ENCODE assay signal across 8 cellular contexts in genomic region chr5:139650031-139650688, GRCh38. TPM values are rescaled to one million over a fixed set of nuclear protein-coding genes. Genes with fewer than 3 reads are reported as not detected.
A peak's percentile ranks its signal among the peaks of the same experiment; 100 is the strongest.
DNase-seq lines count a peak whose midpoint lies in the region; ATAC-seq and TF ChIP-seq lines count a peak whose summit lies in the region.

No MANE protein-coding gene starts in this region.

- H3K27ac ChIP-seq in AG04450 (ENCODE audit: low read depth, low read length) (peak overlapping the region; percentile 61), iPS-18a (ENCODE audit: low read length) (no peak overlapping the region), skin epidermis (peak overlapping the region in 20 of 21 experiments; percentile 62 to 94 (median 84))

- no peak for DNase-seq in AG04450 (ENCODE audit: low read depth, low spot score)
- peak; percentile 59 for DNase-seq in HEK293T (ENCODE audit: extremely low spot score)
- peak; percentile 60 for DNase-seq in activated naive CD8-positive, alpha-beta T cell treated with anti-CD3 and anti-CD28 coated beads, Interleukin-2, amount 50 U/mL, for 24 hours
- DNase-seq in NCI-H2107 (lab: John Stamatoyannopoulos, UW) = no peak

- peak overlapping the region; percentile 80 for H3K4me3 ChIP-seq in AG04450 (ENCODE audit: low read depth, low read length)
- peak overlapping the region; percentile 79 for H3K4me3 ChIP-seq in iPS-18a (ENCODE audit: low read length)
- H3K4me3 ChIP-seq in skin epidermis = peak overlapping the region; percentile 68 to 95 (median 84)

- peak overlapping the region; percentile 65 for H3K27ac Mint-ChIP-seq in activated naive CD8-positive, alpha-beta T cell treated with anti-CD3 and anti-CD28 coated beads, Interleukin-2, amount 50 U/mL, for 24 hours

- peaks cover 56% of the 10 kb centered on the region for H3K4me1 ChIP-seq in iPS-18a (ENCODE audit: control insufficient read depth, low read depth, low read length)

- no peaks in the 10 kb centered on the region for H3K36me3 ChIP-seq in iPS-18a (ENCODE audit: control insufficient read depth, low read depth, low read length)

- H3K9ac ChIP-seq in iPS-18a (ENCODE audit: low read length) = peak overlapping the region; percentile 63

- H3K36me3 Mint-ChIP-seq in activated naive CD8-positive, alpha-beta T cell treated with anti-CD3 and anti-CD28 coated beads, Interleukin-2, amount 50 U/mL, for 24 hours (ENCODE audit: low read depth) = no peaks in the 10 kb centered on the region

- H3K27me3 ChIP-seq in AG04450 (ENCODE audit: control insufficient read depth, insufficient read depth, low read length) (no peaks in the 10 kb centered on the region), iPS-18a (ENCODE audit: control insufficient read depth, insufficient read depth, low read length) (peaks cover 27% of the 10 kb centered on the region)

- peaks cover 59% of the 10 kb centered on the region for H3K4me1 Mint-ChIP-seq in activated naive CD8-positive, alpha-beta T cell treated with anti-CD3 and anti-CD28 coated beads, Interleukin-2, amount 50 U/mL, for 24 hours

- CTCF ChIA-PET in AG04450 (lab: Charles Lee) = interaction anchor here (0.7 to 2.1 kb wide), 7 partner anchors 10 to 462 kb away, joined by 3 to 19 read pairs (median 6); no protein-coding TSS in a partner anchor
- CTCF ChIA-PET in HEK293T (lab: Yijun Ruan, JAX) = interaction anchor here (0.6 to 1.6 kb wide), 6 partner anchors 14 to 173 kb away, joined by 3 to 8 read pairs (median 4); no protein-coding TSS in a partner anchor

- H3K9me3 ChIP-seq in AG04450 (ENCODE audit: control insufficient read depth, insufficient read depth, low read length) (no peaks in the 10 kb centered on the region; the same call in 1 of the 2 replicates), iPS-18a (ENCODE audit: control insufficient read depth, low read depth, low read length) (no peaks in the 10 kb centered on the region)

- H3K4me3 Mint-ChIP-seq in activated naive CD8-positive, alpha-beta T cell treated with anti-CD3 and anti-CD28 coated beads, Interleukin-2, amount 50 U/mL, for 24 hours = peak overlapping the region; percentile 83

- no peaks in the 10 kb centered on the region for H3K9me3 Mint-ChIP-seq in activated naive CD8-positive, alpha-beta T cell treated with anti-CD3 and anti-CD28 coated beads, Interleukin-2, amount 50 U/mL, for 24 hours

- POLR2A ChIA-PET in AG04450 (lab: Yijun Ruan, JAX) = interaction anchor here (1.0 to 2.8 kb wide), 4 partner anchors 11 to 51 kb away, joined by 3 to 57 read pairs (median 4); no protein-coding TSS in a partner anchor
- POLR2A ChIA-PET in HEK293T (lab: Yijun Ruan, JAX) = interaction anchor here (0.6 kb wide), 1 partner anchor 13 kb away, joined by 3 read pairs; no protein-coding TSS in a partner anchor

- ATAC-seq in activated naive CD8-positive, alpha-beta T cell treated with anti-CD3 and anti-CD28 coated beads, Interleukin-2, amount 50 U/mL, for 24 hours = no peak
- no peak for ATAC-seq in GM21423 (IDR thresholded peaks at IDR 0.05; ENCODE audit: unreplicated experiment)
- ATAC-seq in HG03460 (IDR thresholded peaks at IDR 0.05; ENCODE audit: unreplicated experiment) = no peak

- H3K27me3 Mint-ChIP-seq in activated naive CD8-positive, alpha-beta T cell treated with anti-CD3 and anti-CD28 coated beads, Interleukin-2, amount 50 U/mL, for 24 hours = peaks cover 48% of the 10 kb centered on the region

- TF ChIP-seq CTCF in AG04450 (IDR thresholded peaks at IDR 0.05; ENCODE audit: low read depth, low read length) = peak; percentile 55

TF ChIP-seq in HEK293T, 16 proteins besides CTCF, POLR2A, EP300 and RAD21:
- TF ChIP-seq HDGF (IDR thresholded peaks at IDR 0.05; ENCODE audit: borderline replicate concordance) (no peak), BHLHE40 (IDR thresholded peaks at IDR 0.05; ENCODE audit: borderline replicate concordance) (no peak), SUZ12 (IDR thresholded peaks at IDR 0.05) (no peak), LEF1 (IDR thresholded peaks at IDR 0.05; ENCODE audit: borderline replicate concordance) (no peak), ELF4 (IDR thresholded peaks at IDR 0.05) (no peak), TARDBP (IDR thresholded peaks at IDR 0.05) (no peak), FOXK2 (IDR thresholded peaks at IDR 0.05) (no peak), ARNT (IDR thresholded peaks at IDR 0.05) (no peak), SP1 (IDR thresholded peaks at IDR 0.05) (no peak), L3MBTL2 (conservative IDR thresholded peaks at IDR 0.05) (no peak), FOXM1 (IDR thresholded peaks at IDR 0.05; ENCODE audit: borderline replicate concordance) (no peak), CTBP1 (IDR thresholded peaks at IDR 0.05; ENCODE audit: borderline replicate concordance) (no peak), NFRKB (IDR thresholded peaks at IDR 0.05) (no peak), FOXA1 (IDR thresholded peaks at IDR 0.05) (no peak), ZNF384 (IDR thresholded peaks at IDR 0.05) (no peak)
- TF ChIP-seq, protein P1, sequence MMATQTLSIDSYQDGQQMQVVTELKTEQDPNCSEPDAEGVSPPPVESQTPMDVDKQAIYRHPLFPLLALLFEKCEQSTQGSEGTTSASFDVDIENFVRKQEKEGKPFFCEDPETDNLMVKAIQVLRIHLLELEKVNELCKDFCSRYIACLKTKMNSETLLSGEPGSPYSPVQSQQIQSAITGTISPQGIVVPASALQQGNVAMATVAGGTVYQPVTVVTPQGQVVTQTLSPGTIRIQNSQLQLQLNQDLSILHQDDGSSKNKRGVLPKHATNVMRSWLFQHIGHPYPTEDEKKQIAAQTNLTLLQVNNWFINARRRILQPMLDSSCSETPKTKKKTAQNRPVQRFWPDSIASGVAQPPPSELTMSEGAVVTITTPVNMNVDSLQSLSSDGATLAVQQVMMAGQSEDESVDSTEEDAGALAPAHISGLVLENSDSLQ (IDR thresholded peaks at IDR 0.05) = no peak

RNA-seq across cellular contexts. Expression of gene CXXC5, which starts 2.0 kb away (rescaled TPM):
- 21.3 and 21.5 TPM in 2 replicates for polyA plus RNA-seq in AG04450 (2011; rRNA removed)
- polyA minus RNA-seq in AG04450 (2011; rRNA and poly(A)+ RNA removed) = 10.1 and 13.0 TPM in 2 replicates

Comparison
In these comparisons a context has a peak if more than half of its experiments do, and no peak if none do; other contexts are left out.
1. DNase-seq: peak in HEK293T (single experiment) and activated naive CD8-positive, alpha-beta T cell treated with anti-CD3 and anti-CD28 coated beads, Interleukin-2, amount 50 U/mL, for 24 hours (single experiment); none in AG04450 (single experiment) and NCI-H2107 (single experiment).
2. Peak in every context shown above with its lines, with median percentiles within 50 percentile points of each other: H3K4me3 ChIP-seq.